In the genomic region with DNA sequence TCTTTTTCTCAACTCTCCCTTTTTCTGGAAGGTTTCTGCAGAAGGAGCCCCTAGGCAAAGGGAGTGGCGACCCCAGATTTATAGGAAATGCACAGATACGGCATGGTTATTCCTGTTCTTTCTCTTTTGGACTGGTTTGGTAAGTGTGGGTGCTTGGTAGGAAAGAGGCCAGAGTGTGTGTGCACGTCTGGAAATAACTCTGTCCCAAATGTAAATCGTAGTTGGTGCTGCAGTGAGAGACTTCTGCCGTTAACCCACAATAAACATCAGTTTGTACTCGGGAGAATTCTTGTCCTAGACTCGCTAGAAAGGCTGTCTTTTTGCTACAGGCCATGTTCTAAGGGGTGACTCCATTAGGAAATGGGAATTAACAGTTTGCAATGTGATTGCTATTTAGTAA, we compare ENCODE assay signal across 7 cellular contexts. TPM values are rescaled to one million over a fixed set of nuclear protein-coding genes. Genes with fewer than 3 reads are reported as not detected.
DNase-seq lines count a peak whose midpoint lies in the region; ATAC-seq and TF ChIP-seq lines count a peak whose summit lies in the region.

No MANE protein-coding gene starts in this region.

- TSS peak; percentile 53 for BruUV-seq in HCT116 (replicated peaks; lab: Mats Ljungman, UMichigan)

- POLR2A ChIA-PET in HCT116 (lab: Charles Lee), result no interaction called here

- WGBS in mesendoderm (ENCODE audit: extremely low coverage, insufficient coverage, low lambda C conversion rate), result no CpG with 5 or more reads among the region's 7 CpGs

- no peak for TF ChIP-seq RAD21 in HCT116 (IDR thresholded peaks at IDR 0.05; ENCODE audit: low read depth)

- no peak overlapping the region for H3K18ac ChIP-seq in mesendoderm (ENCODE audit: low read length)

- H3K79me1 ChIP-seq in mesendoderm (ENCODE audit: low read length), result no peaks in the 10 kb centered on the region

- H3K36me3 Mint-ChIP-seq in activated T-helper 2 cell treated with anti-CD3 and anti-CD28 coated beads, Interferon-gamma antibody, Interleukin-2, Interleukin-4, amounts not matched to agents 10 μg/mL and 5 μg/mL and 100 μg/mL, durations not matched to agents 14 hours and 24 hours and 36 hours (ENCODE audit: low read depth), result no peaks in the 10 kb centered on the region

- no peaks in the 10 kb centered on the region for H3K9me2 ChIP-seq in HCT116 (ENCODE audit: insufficient read depth)

- H2AFZ ChIP-seq in HCT116 (ENCODE audit: low read depth, low read length, poor library complexity, severe bottlenecking), result peak overlapping the region; percentile 33

- no peaks in the 10 kb centered on the region for H3K9me3 Mint-ChIP-seq in activated T-helper 2 cell treated with anti-CD3 and anti-CD28 coated beads, Interferon-gamma antibody, Interleukin-2, Interleukin-4, amounts not matched to agents 10 μg/mL and 5 μg/mL and 100 μg/mL, durations not matched to agents 14 hours and 24 hours and 36 hours

- H3K9ac ChIP-seq in HCT116 (ENCODE audit: low read length) (peak overlapping the region; percentile 69), mesendoderm (ENCODE audit: low read length) (no peak overlapping the region)

- no peak overlapping the region for H3K27ac Mint-ChIP-seq in activated T-helper 2 cell treated with anti-CD3 and anti-CD28 coated beads, Interferon-gamma antibody, Interleukin-2, Interleukin-4, amounts not matched to agents 10 μg/mL and 5 μg/mL and 100 μg/mL, durations not matched to agents 14 hours and 24 hours and 36 hours

- no peak for TF ChIP-seq CTCF in HCT116 (IDR thresholded peaks at IDR 0.05 in 2 of 3, conservative IDR thresholded peaks at IDR 0.05 in 1 of 3; ENCODE audit: borderline replicate concordance in 1 of 3, insufficient read depth in 1 of 3, low read depth in 2 of 3, low read length in 2 of 3)

- H3K23ac ChIP-seq in mesendoderm (ENCODE audit: low read length), result no peak overlapping the region

- no peak overlapping the region for H2BK120ac ChIP-seq in mesendoderm (ENCODE audit: low read depth, low read length)

- no peak overlapping the region for H3K4ac ChIP-seq in mesendoderm (ENCODE audit: low read depth, low read length)

- H4K5ac ChIP-seq in mesendoderm (ENCODE audit: low read length), result no peak overlapping the region

- intact Hi-C loops in HCT116 (cut with micrococcal nuclease), result no loop called here
- intact Hi-C loops in activated T-helper 2 cell treated with anti-CD3 and anti-CD28 coated beads, Interferon-gamma antibody, Interleukin-2, Interleukin-4, amounts not matched to agents 10 μg/mL and 5 μg/mL and 100 μg/mL, durations not matched to agents 14 hours and 24 hours and 36 hours (cut with micrococcal nuclease), result no loop called here

- no peak for TF ChIP-seq POLR2A in HCT116 (IDR thresholded peaks at IDR 0.05; ENCODE audit: borderline replicate concordance, extremely low read depth, insufficient read depth, insufficient read length)

- H3K27me3 Mint-ChIP-seq in activated T-helper 2 cell treated with anti-CD3 and anti-CD28 coated beads, Interferon-gamma antibody, Interleukin-2, Interleukin-4, amounts not matched to agents 10 μg/mL and 5 μg/mL and 100 μg/mL, durations not matched to agents 14 hours and 24 hours and 36 hours (ENCODE audit: low read depth), result peaks cover 56% of the 10 kb centered on the region

- H2BK5ac ChIP-seq in mesendoderm (ENCODE audit: low read length), result no peak overlapping the region

- DNase-seq in HCT116 (ENCODE audit: low read depth, low spot score) (no peak), skeletal muscle cell (ENCODE audit: low read depth) (no peak), cerebellar nuclear complex (lab: John Stamatoyannopoulos, UW) (no peak), mesendoderm (no peak)
- DNase-seq in activated T-helper 2 cell treated with anti-CD3 and anti-CD28 coated beads, Interferon-gamma antibody, Interleukin-2, Interleukin-4, amounts not matched to agents 10 μg/mL and 5 μg/mL and 100 μg/mL, durations not matched to agents 14 hours and 24 hours and 36 hours (ENCODE audit: low spot score), result no peak

- H2AK5ac ChIP-seq in mesendoderm (ENCODE audit: low read length), result no peak overlapping the region

- no peak overlapping the region for H3K56ac ChIP-seq in mesendoderm (ENCODE audit: low read length)

- ATAC-seq in HCT116 (no peak), HG03196 (IDR thresholded peaks at IDR 0.05; ENCODE audit: unreplicated experiment) (no peak)

- peak overlapping the region; percentile 69 to 88 for H3K4me3 ChIP-seq in HCT116 (replicated peaks in 1 of 2; ENCODE audit: low read depth in 1 of 2, low read length in 2 of 2)
- H3K4me3 ChIP-seq in iPS-18c (ENCODE audit: insufficient read depth, low read depth, low read length), result peak overlapping the region; percentile 82
- peak overlapping the region; percentile 63 for H3K4me3 ChIP-seq in skeletal muscle cell (ENCODE audit: low read depth, low read length)
- no peak overlapping the region for H3K4me3 ChIP-seq in mesendoderm (ENCODE audit: low read length)

- RAD21 ChIA-PET in HCT116 (lab: Charles Lee; ENCODE audit: low non-redundant PET in 1 of 2, low total read pairs in 2 of 2, uncharacterized antibody in 2 of 2, unreplicated experiment in 2 of 2), result no interaction called here

- H3K36me3 ChIP-seq in HCT116 (ENCODE audit: control insufficient read depth in 1 of 2, insufficient read depth in 2 of 2, low read length in 2 of 2) (0 out of 4 replicates have a peak, but pooled peaks cover 0 to 2% of the 10 kb centered on the region in 2 experiments), mesendoderm (ENCODE audit: control insufficient read depth, insufficient read depth, low read length) (no peaks in the 10 kb centered on the region)

- H2BK15ac ChIP-seq in mesendoderm (replicated peaks; ENCODE audit: low read depth), result no peak overlapping the region

- H3K27me3 ChIP-seq in HCT116 (ENCODE audit: insufficient read depth, low read length), result no peaks in the 10 kb centered on the region
- H3K27me3 ChIP-seq in mesendoderm (ENCODE audit: insufficient read depth, low read length, poor library complexity), result no peaks in the 10 kb centered on the region

- no peak overlapping the region for H3K27ac ChIP-seq in HCT116 (ENCODE audit: low read depth, low read length)
- no peak overlapping the region for H3K27ac ChIP-seq in mesendoderm (ENCODE audit: low read depth, low read length)

- H3K4me1 Mint-ChIP-seq in activated T-helper 2 cell treated with anti-CD3 and anti-CD28 coated beads, Interferon-gamma antibody, Interleukin-2, Interleukin-4, amounts not matched to agents 10 μg/mL and 5 μg/mL and 100 μg/mL, durations not matched to agents 14 hours and 24 hours and 36 hours (ENCODE audit: low read depth), result peaks cover 3% of the 10 kb centered on the region

- peak overlapping the region; percentile 49 for H3K4me3 Mint-ChIP-seq in activated T-helper 2 cell treated with anti-CD3 and anti-CD28 coated beads, Interferon-gamma antibody, Interleukin-2, Interleukin-4, amounts not matched to agents 10 μg/mL and 5 μg/mL and 100 μg/mL, durations not matched to agents 14 hours and 24 hours and 36 hours (ENCODE audit: low read depth)

- H3K9me3 ChIP-seq in HCT116 (ENCODE audit: control insufficient read depth in 1 of 2, insufficient read depth in 1 of 2, low read depth in 1 of 2, low read length in 2 of 2) (no peaks in the 10 kb centered on the region), iPS-18c (ENCODE audit: control insufficient read depth, insufficient read depth, low read length) (no peaks in the 10 kb centered on the region)

- CTCF ChIA-PET in HCT116 (lab: Charles Lee), result interaction anchor here (1.2 kb wide), 1 partner anchor 413 kb away, joined by 3 read pairs; the partner anchor contains the start of gene RWDD3

- H3K4me1 ChIP-seq in HCT116 (ENCODE audit: control insufficient read depth in 1 of 2, insufficient read depth in 2 of 2, low read length in 2 of 2) (peaks cover 8 to 22% of the 10 kb centered on the region in 2 experiments; a peak in 2 of 4 replicates), mesendoderm (ENCODE audit: control insufficient read depth, low read depth, low read length) (peaks cover 3% of the 10 kb centered on the region)

- H4K8ac ChIP-seq in mesendoderm (ENCODE audit: low read depth, low read length), result no peak overlapping the region

- H3K79me2 ChIP-seq in HCT116 (ENCODE audit: insufficient read depth, low read length) (no peaks in the 10 kb centered on the region), mesendoderm (ENCODE audit: control insufficient read depth, insufficient read depth, low read length) (no peaks in the 10 kb centered on the region)

- H3K4me2 ChIP-seq in HCT116 (ENCODE audit: low read length) (peak overlapping the region; percentile 95), mesendoderm (ENCODE audit: low read length) (no peak overlapping the region)

- no peaks in the 10 kb centered on the region for H4K20me1 ChIP-seq in HCT116 (ENCODE audit: insufficient read depth)

TF ChIP-seq in HCT116, 20 proteins besides CTCF, POLR2A, EP300 and RAD21 (continues in another document):
- TF ChIP-seq TCF7L2 (IDR thresholded peaks at IDR 0.05; ENCODE audit: borderline replicate concordance, extremely low read depth, insufficient read depth, insufficient read length) (no peak), ELF1 (IDR thresholded peaks at IDR 0.05; ENCODE audit: borderline replicate concordance, low read depth) (no peak), ZFX (IDR thresholded peaks at IDR 0.05) (no peak), EZH2phosphoT487 (IDR thresholded peaks at IDR 0.05; ENCODE audit: borderline replicate concordance) (no peak)
- TF ChIP-seq, protein P1, sequence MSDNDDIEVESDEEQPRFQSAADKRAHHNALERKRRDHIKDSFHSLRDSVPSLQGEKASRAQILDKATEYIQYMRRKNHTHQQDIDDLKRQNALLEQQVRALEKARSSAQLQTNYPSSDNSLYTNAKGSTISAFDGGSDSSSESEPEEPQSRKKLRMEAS (IDR thresholded peaks at IDR 0.05), result no peak
- TF ChIP-seq, protein P2, sequence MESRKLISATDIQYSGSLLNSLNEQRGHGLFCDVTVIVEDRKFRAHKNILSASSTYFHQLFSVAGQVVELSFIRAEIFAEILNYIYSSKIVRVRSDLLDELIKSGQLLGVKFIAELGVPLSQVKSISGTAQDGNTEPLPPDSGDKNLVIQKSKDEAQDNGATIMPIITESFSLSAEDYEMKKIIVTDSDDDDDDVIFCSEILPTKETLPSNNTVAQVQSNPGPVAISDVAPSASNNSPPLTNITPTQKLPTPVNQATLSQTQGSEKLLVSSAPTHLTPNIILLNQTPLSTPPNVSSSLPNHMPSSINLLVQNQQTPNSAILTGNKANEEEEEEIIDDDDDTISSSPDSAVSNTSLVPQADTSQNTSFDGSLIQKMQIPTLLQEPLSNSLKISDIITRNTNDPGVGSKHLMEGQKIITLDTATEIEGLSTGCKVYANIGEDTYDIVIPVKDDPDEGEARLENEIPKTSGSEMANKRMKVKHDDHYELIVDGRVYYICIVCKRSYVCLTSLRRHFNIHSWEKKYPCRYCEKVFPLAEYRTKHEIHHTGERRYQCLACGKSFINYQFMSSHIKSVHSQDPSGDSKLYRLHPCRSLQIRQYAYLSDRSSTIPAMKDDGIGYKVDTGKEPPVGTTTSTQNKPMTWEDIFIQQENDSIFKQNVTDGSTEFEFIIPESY (IDR thresholded peaks at IDR 0.05; ENCODE audit: extremely low read depth, insufficient replicate concordance, low read length), result no peak

RNA-seq across cellular contexts. Expression of gene SLC44A3, which starts 0.8 kb away (rescaled TPM):
- total RNA-seq in HCT116 (2021; ENCODE audit: unreplicated experiment), result 9.6 TPM
- 6.4 and 8.7 TPM in 2 replicates for polyA plus RNA-seq in HCT116 (2012)
- not detected in 2 replicates for total RNA-seq in activated T-helper 2 cell treated with anti-CD3 and anti-CD28 coated beads, Interferon-gamma antibody, Interleukin-2, Interleukin-4, amounts not matched to agents 10 μg/mL and 5 μg/mL and 100 μg/mL, durations not matched to agents 14 hours and 24 hours and 36 hours
- 1.3 TPM for polyA plus RNA-seq in mesendoderm (2013, experiment 1 of 2)
- 1.5 TPM for polyA plus RNA-seq in mesendoderm (2013, experiment 2 of 2)

Comparison
In these comparisons a context has a peak if more than half of its experiments do, and no peak if none do; other contexts are left out.
1. RNA of gene SLC44A3, which starts 0.8 kb away (total RNA-seq): 9.6 TPM in HCT116 (single experiment); not detected in activated T-helper 2 cell treated with anti-CD3 and anti-CD28 coated beads, Interferon-gamma antibody, Interleukin-2, Interleukin-4, amounts not matched to agents 10 μg/mL and 5 μg/mL and 100 μg/mL, durations not matched to agents 14 hours and 24 hours and 36 hours; every median in the first group is over 10 times any median in the second.